29 cellular contexts compared by ENCODE assay signal in genomic region chr11:130260735-130261134, GRCh38.
"Had no signal": no experiment of that assay in that cellular context is flagged by ENCODE, and none has a peak within 500 bp of the region (broad histone marks: within the 10 kb centered on the region; RNA-seq: fewer than 3 reads in every experiment).

No MANE protein-coding gene starts in this region.

- FAIRE-seq: keratinocyte, pancreas, urothelium cell line had no signal

- H3K27ac ChIP-seq: left lung, lower lobe of right lung, neural progenitor cell, pancreas, prostate gland, skin epidermis, spleen, suprapubic skin, thoracic aorta, tibial artery, upper lobe of right lung had no signal

- H3K4me1 ChIP-seq: left lung, lower lobe of right lung, neural progenitor cell, pancreas, prostate gland, suprapubic skin, tibial artery, upper lobe of right lung had no signal

- H3K9me3 ChIP-seq: neutrophil, pancreas, prostate gland, suprapubic skin, thoracic aorta, upper lobe of right lung had no signal

- DNase-seq: head of caudate nucleus; hippocampal formation; kidney glomerular epithelial cell; left cardiac atrium; left lung; lower lobe of right lung; mammary epithelial cell; mesendoderm; naive thymus-derived CD4-positive, alpha-beta T cell; nephron progenitor cell; pancreas; retina; right cardiac atrium; spleen; stimulated activated CD4-positive, alpha-beta T cell treated with anti-CD3 and anti-CD28 coated beads, Interleukin-4, amount 100 ng/mL, for 24 hours; stimulated activated naive CD4-positive, alpha-beta T cell; tibial artery; trophoblast cell; upper lobe of right lung had no signal

- ATAC-seq: left cardiac atrium; left lung; lower lobe of right lung; naive thymus-derived CD4-positive, alpha-beta T cell; pancreas; right cardiac atrium; sciatic nerve; stimulated activated effector memory CD8-positive, alpha-beta T cell treated with anti-CD3 and anti-CD28 coated beads, Interleukin-12 subunit alpha, Interleukin-12 subunit beta, amount 100 ng/mL, for 72 hours; upper lobe of right lung had no signal

- H3K27me3 ChIP-seq: left lung, neural progenitor cell, neutrophil, pancreas, spleen, suprapubic skin, tibial artery, upper lobe of right lung had no signal

- H3K4me3 ChIP-seq: left lung, lower lobe of right lung, neural progenitor cell, pancreas, prostate gland, skin epidermis, spleen, suprapubic skin, thoracic aorta, tibial artery, upper lobe of right lung had no signal

- H3K36me3 ChIP-seq: neural progenitor cell, prostate gland had no signal
